In the genomic region with DNA sequence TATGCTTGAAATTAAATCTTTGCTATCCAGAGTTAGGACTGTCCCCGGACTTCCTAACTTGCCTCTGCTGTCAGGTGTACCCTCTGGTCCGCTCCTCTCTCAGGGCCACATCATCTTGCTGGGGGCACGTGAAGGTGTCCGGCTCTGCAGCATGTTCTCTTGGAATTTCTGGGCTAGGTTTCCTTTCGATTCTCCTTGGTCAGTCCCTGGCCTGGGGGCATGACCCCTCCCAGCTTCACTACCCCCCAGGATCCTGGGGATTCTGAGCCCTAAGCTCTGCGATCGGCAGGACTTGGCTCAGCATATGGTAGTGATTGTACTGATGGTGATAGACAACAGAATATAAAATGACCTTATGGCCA, we compare ENCODE assay signal across 7 cellular contexts. TPM values are rescaled to one million over a fixed set of nuclear protein-coding genes. Genes with fewer than 3 reads are reported as not detected.
DNase-seq lines count a peak whose midpoint lies in the region; ATAC-seq and TF ChIP-seq lines count a peak whose summit lies in the region.

No MANE protein-coding gene starts in this region.

- H3K4me1 Mint-ChIP-seq in activated CD8-positive, alpha-beta T cell treated with anti-CD3 and anti-CD28 coated beads for 36 hours (ENCODE audit: low read depth): peaks cover 51% of the 10 kb centered on the region
- peaks cover 75% of the 10 kb centered on the region for H3K4me1 Mint-ChIP-seq in stimulated activated naive CD8-positive, alpha-beta T cell treated with anti-CD3 and anti-CD28 coated beads, Interleukin-15, amount 100 ng/mL, for 72 hours

- no peak for ATAC-seq in activated CD8-positive, alpha-beta T cell treated with anti-CD3 and anti-CD28 coated beads for 36 hours
- ATAC-seq in stimulated activated naive CD8-positive, alpha-beta T cell treated with anti-CD3 and anti-CD28 coated beads, Interleukin-15, amount 100 ng/mL, for 72 hours: no peak

- H3K9me3 Mint-ChIP-seq in activated CD8-positive, alpha-beta T cell treated with anti-CD3 and anti-CD28 coated beads for 36 hours: no peaks in the 10 kb centered on the region
- no peaks in the 10 kb centered on the region for H3K9me3 Mint-ChIP-seq in stimulated activated naive CD8-positive, alpha-beta T cell treated with anti-CD3 and anti-CD28 coated beads, Interleukin-15, amount 100 ng/mL, for 72 hours

- peaks cover 5% of the 10 kb centered on the region for H3K36me3 Mint-ChIP-seq in activated CD8-positive, alpha-beta T cell treated with anti-CD3 and anti-CD28 coated beads for 36 hours (ENCODE audit: low read depth)

- H3K9me3 ChIP-seq in iPS-15b (ENCODE audit: control insufficient read depth, insufficient read depth, low read length): no peaks in the 10 kb centered on the region

- peak overlapping the region; percentile 19 for H3K9ac ChIP-seq in iPS-15b (ENCODE audit: low read depth, low read length)

- no peaks in the 10 kb centered on the region for H3K27me3 ChIP-seq in iPS-15b (ENCODE audit: control insufficient read depth, insufficient read depth, low read length)

- H3K27me3 Mint-ChIP-seq in activated CD8-positive, alpha-beta T cell treated with anti-CD3 and anti-CD28 coated beads for 36 hours: no peaks in the 10 kb centered on the region
- H3K27me3 Mint-ChIP-seq in stimulated activated naive CD8-positive, alpha-beta T cell treated with anti-CD3 and anti-CD28 coated beads, Interleukin-15, amount 100 ng/mL, for 72 hours: no peaks in the 10 kb centered on the region

- H3K4me3 ChIP-seq in HFF-Myc (replicated peaks; ENCODE audit: low read depth, low read length): peak overlapping the region; percentile 49
- H3K4me3 ChIP-seq in iPS-15b (ENCODE audit: low read depth, low read length): peak overlapping the region; percentile 62

- peak overlapping the region; percentile 78 for H3K4me3 Mint-ChIP-seq in activated CD8-positive, alpha-beta T cell treated with anti-CD3 and anti-CD28 coated beads for 36 hours
- peak overlapping the region; percentile 91 to 92 for H3K4me3 Mint-ChIP-seq in stimulated activated naive CD8-positive, alpha-beta T cell treated with anti-CD3 and anti-CD28 coated beads, Interleukin-15, amount 100 ng/mL, for 72 hours

- intact Hi-C loops in activated CD8-positive, alpha-beta T cell treated with anti-CD3 and anti-CD28 coated beads for 36 hours (cut with micrococcal nuclease): no loop called here

- POLR2A ChIA-PET in activated CD8-positive, alpha-beta T cell treated with anti-CD3 and anti-CD28 coated beads for 36 hours (lab: Charles Lee): interaction anchor here (0.7 to 1.2 kb wide), 7 partner anchors 9 to 187 kb away, joined by 3 to 5 read pairs (median 3); no protein-coding TSS in a partner anchor

- H3K4me1 ChIP-seq in iPS-15b (ENCODE audit: control insufficient read depth, insufficient read depth, low read length): peaks cover 6% of the 10 kb centered on the region

- peaks cover 2% of the 10 kb centered on the region for H3K36me3 ChIP-seq in iPS-15b (ENCODE audit: control insufficient read depth, insufficient read depth, low read length)

- CTCF ChIA-PET in activated CD8-positive, alpha-beta T cell treated with anti-CD3 and anti-CD28 coated beads for 36 hours (lab: Charles Lee): interaction anchor here (0.8 to 3.0 kb wide), 7 partner anchors 9 to 223 kb away, joined by 3 to 10 read pairs (median 5); no protein-coding TSS in a partner anchor

- no peak for TF ChIP-seq CTCF in HFF-Myc (IDR thresholded peaks at IDR 0.05; ENCODE audit: low read depth, low read length, missing control alignments)
- TF ChIP-seq CTCF in activated CD8-positive, alpha-beta T cell treated with anti-CD3 and anti-CD28 coated beads for 36 hours (IDR thresholded peaks at IDR 0.05): no peak

- peak overlapping the region; percentile 97 for H3K27ac Mint-ChIP-seq in activated CD8-positive, alpha-beta T cell treated with anti-CD3 and anti-CD28 coated beads for 36 hours
- H3K27ac Mint-ChIP-seq in stimulated activated naive CD8-positive, alpha-beta T cell treated with anti-CD3 and anti-CD28 coated beads, Interleukin-15, amount 100 ng/mL, for 72 hours: peak overlapping the region; percentile 94 to 96

- DNase-seq in HFF-Myc (ENCODE audit: extremely low read depth, low read depth): no peak
- DNase-seq in activated CD8-positive, alpha-beta T cell treated with anti-CD3 and anti-CD28 coated beads for 36 hours: no peak
- no peak for DNase-seq in stimulated activated naive CD8-positive, alpha-beta T cell treated with anti-CD3 and anti-CD28 coated beads, Interleukin-15, amount 100 ng/mL, for 72 hours
- no peak for DNase-seq in NCI-H2227 treated with DMSO at 0.1 percent for 48 hours (lab: John Stamatoyannopoulos, UW)
- DNase-seq in NCI-H345 treated with DMSO at 0.1 percent for 48 hours (lab: John Stamatoyannopoulos, UW; ENCODE audit: unreplicated experiment): no peak
- no peak for DNase-seq in effector CD4-positive, alpha-beta T cell

RNA-seq across cellular contexts. Expression of a gene that starts 5.1 kb away (rescaled TPM):
- total RNA-seq in activated CD8-positive, alpha-beta T cell treated with anti-CD3 and anti-CD28 coated beads for 36 hours: 100 to 1,000 TPM; 847 to 870 TPM

RNA-seq across cellular contexts. Expression of a gene that starts 44.3 kb away (rescaled TPM):
- total RNA-seq in activated CD8-positive, alpha-beta T cell treated with anti-CD3 and anti-CD28 coated beads for 36 hours: 10 to 100 TPM; 39.9 to 42.1 TPM
